8 cellular contexts compared by ENCODE assay signal in the genomic region with DNA sequence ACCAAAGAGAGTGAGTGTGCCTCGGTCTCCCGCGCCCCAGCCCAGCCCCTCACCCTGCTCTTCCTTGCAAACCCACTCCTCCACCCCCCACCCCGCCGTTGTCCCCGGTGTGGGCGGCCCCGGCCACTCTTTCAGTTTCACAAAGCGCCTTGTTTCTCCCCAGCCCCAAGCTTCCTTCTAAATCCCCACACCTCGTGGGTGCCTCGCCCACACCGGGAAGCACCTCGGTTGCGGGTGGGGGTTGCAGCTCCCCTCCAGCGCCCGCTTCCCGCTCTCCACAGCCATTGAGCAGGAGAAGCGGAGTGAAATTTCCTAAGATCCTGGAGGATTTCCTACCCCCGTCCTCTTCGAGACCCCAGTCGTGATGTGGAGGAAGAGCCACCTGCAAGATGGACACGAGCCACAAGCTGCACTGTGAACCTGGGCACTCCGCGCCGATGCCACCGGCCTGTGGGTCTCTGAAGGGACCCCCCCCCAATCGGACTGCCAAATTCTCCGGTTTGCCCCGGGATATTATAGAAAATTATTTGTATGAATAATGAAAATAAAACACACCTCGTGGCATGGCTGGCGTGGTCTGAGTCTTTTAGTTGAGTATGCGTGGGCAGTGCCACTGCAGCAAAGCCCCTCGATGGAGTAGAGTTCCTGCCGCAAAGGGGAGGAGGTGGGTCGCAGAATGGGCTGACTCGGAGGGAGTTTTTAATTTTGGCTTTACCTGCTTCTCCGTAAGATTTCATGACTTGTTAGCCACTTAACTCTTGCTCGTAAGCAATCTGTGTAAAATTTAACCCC. TPM values are rescaled to one million over a fixed set of nuclear protein-coding genes. Genes with fewer than 3 reads are reported as not detected.
DNase-seq lines count a peak whose midpoint lies in the region; ATAC-seq, FAIRE-seq and TF ChIP-seq lines count a peak whose summit lies in the region.

No MANE protein-coding gene starts in this region.

- H3K4me1 Mint-ChIP-seq in glutamatergic neuron (ENCODE audit: low read depth, unreplicated experiment), result peaks cover 5% of the 10 kb centered on the region

- H3K4me3 Mint-ChIP-seq in glutamatergic neuron (ENCODE audit: unreplicated experiment), result peak overlapping the region; percentile 95

- H3K27me3 Mint-ChIP-seq in glutamatergic neuron (ENCODE audit: unreplicated experiment), result peaks cover 26% of the 10 kb centered on the region

- H3K23ac ChIP-seq in trophoblast cell (ENCODE audit: low read length), result no peak overlapping the region

- H3K36me3 Mint-ChIP-seq in glutamatergic neuron (ENCODE audit: unreplicated experiment), result peaks cover 19% of the 10 kb centered on the region

- peak overlapping the region; percentile 99 for H4K91ac ChIP-seq in trophoblast cell (ENCODE audit: low read depth, low read length)

- H3K27ac ChIP-seq in trophoblast cell (ENCODE audit: low read depth, low read length), result peak overlapping the region; percentile 83

- peak overlapping the region; percentile 100 for H3K4ac ChIP-seq in trophoblast cell (ENCODE audit: low read depth, low read length)

- H3K18ac ChIP-seq in trophoblast cell (ENCODE audit: low read length), result peak overlapping the region; percentile 100

- H3K9me3 Mint-ChIP-seq in glutamatergic neuron (ENCODE audit: unreplicated experiment), result peaks cover 23% of the 10 kb centered on the region

- no peaks in the 10 kb centered on the region for H3K27me3 ChIP-seq in trophoblast cell (ENCODE audit: insufficient read depth, low read length)

- H3K36me3 ChIP-seq in trophoblast cell (ENCODE audit: control insufficient read depth in 1 of 2, insufficient read depth in 2 of 2, low read length in 2 of 2), result peaks cover 8 to 13% of the 10 kb centered on the region in 2 experiments

- H3K27ac Mint-ChIP-seq in glutamatergic neuron (ENCODE audit: unreplicated experiment), result peak overlapping the region; percentile 98

- peak overlapping the region; percentile 100 for H2AK5ac ChIP-seq in trophoblast cell (ENCODE audit: low read length)

- TF ChIP-seq CTCF in LNCaP clone FGC (IDR thresholded peaks at IDR 0.05; ENCODE audit: control insufficient read depth, extremely low read depth, insufficient read depth) (no peak), glutamatergic neuron (IDR thresholded peaks at IDR 0.05; ENCODE audit: partially characterized antibody, unreplicated experiment) (no peak)

- peaks cover 10% of the 10 kb centered on the region for H3K9me3 ChIP-seq in trophoblast cell (ENCODE audit: insufficient read depth, low read depth, low read length)

- peaks cover 0 to 4% of the 10 kb centered on the region in 2 experiments for H3K4me1 ChIP-seq in trophoblast cell (ENCODE audit: control insufficient read depth in 1 of 2, insufficient read depth in 2 of 2, low read length in 2 of 2)

- peak overlapping the region; percentile 97 for H4K12ac ChIP-seq in trophoblast cell (ENCODE audit: low read depth, low read length)

- H3K4me3 ChIP-seq in LNCaP clone FGC (ENCODE audit: low read depth, low read length) (peak overlapping the region; percentile 78), trophoblast cell (ENCODE audit: low read depth, low read length) (peak overlapping the region; percentile 94)

- DNase-seq in ELF-1 (ENCODE audit: low read depth, low spot score), result peak; percentile 18
- no peak for DNase-seq in LNCaP clone FGC (ENCODE audit: low read depth)
- peak; percentile 41 for DNase-seq in activated gamma-delta T cell (lab: John Stamatoyannopoulos, UW)
- DNase-seq in glutamatergic neuron, result peak; percentile 36
- DNase-seq in trophoblast cell, result no peak
- no peak for DNase-seq in GM12891 (ENCODE audit: insufficient read length, low spot score)
- no peak for DNase-seq in SW 1271 (lab: John Stamatoyannopoulos, UW)

- FAIRE-seq in GM12891 (lab: Jason Lieb, UNC), result no peak

- H3K4me2 ChIP-seq in trophoblast cell (ENCODE audit: low read length), result peak overlapping the region; percentile 88

- H2BK5ac ChIP-seq in trophoblast cell (ENCODE audit: low read depth, low read length, poor library complexity), result peak overlapping the region; percentile 98

- no peak for TF ChIP-seq POLR2A in GM12891 (IDR thresholded peaks at IDR 0.05; ENCODE audit: low read depth, low read length)

- peak overlapping the region; percentile 100 for H3K14ac ChIP-seq in trophoblast cell (ENCODE audit: low read length)

- H3K79me2 ChIP-seq in trophoblast cell (ENCODE audit: control insufficient read depth, insufficient read depth, low read length, poor library complexity), result peaks cover 17% of the 10 kb centered on the region

- H3K79me1 ChIP-seq in trophoblast cell (ENCODE audit: low read length), result peaks cover 23% of the 10 kb centered on the region

- peak overlapping the region; percentile 90 for H2AFZ ChIP-seq in trophoblast cell (ENCODE audit: insufficient read depth, low read length, poor library complexity)

- WGBS in trophoblast cell (ENCODE audit: extremely low coverage, insufficient coverage, insufficient read length), result no CpG with 5 or more reads among the region's 38 CpGs

- H4K8ac ChIP-seq in trophoblast cell (ENCODE audit: low read depth, low read length), result peak overlapping the region; percentile 98

- peak; percentile 38 for ATAC-seq in GM21723 (IDR thresholded peaks at IDR 0.05; ENCODE audit: unreplicated experiment)

- H2BK12ac ChIP-seq in trophoblast cell (ENCODE audit: low read length), result no peak overlapping the region

- peak overlapping the region; percentile 95 for H3K9ac ChIP-seq in trophoblast cell (ENCODE audit: low read length)

- peak overlapping the region; percentile 97 for H2BK120ac ChIP-seq in trophoblast cell (ENCODE audit: insufficient read depth, low read length, poor library complexity)

TF ChIP-seq in GM12891, 5 proteins besides CTCF, POLR2A, EP300 and RAD21:
- TF ChIP-seq POU2F2 (IDR thresholded peaks at IDR 0.05; ENCODE audit: low read depth, low read length) (no peak), TAF1 (IDR thresholded peaks at IDR 0.05; ENCODE audit: low read depth, low read length) (no peak), POLR2AphosphoS5 (IDR thresholded peaks at IDR 0.05; ENCODE audit: low read depth, low read length) (no peak), PAX5 (IDR thresholded peaks at IDR 0.05; ENCODE audit: insufficient read depth, low read length, severe bottlenecking) (no peak), SPI1 (IDR thresholded peaks at IDR 0.05; ENCODE audit: low read depth, low read length) (no peak)

RNA-seq across cellular contexts. Expression of a gene that starts 0.8 kb away (rescaled TPM):
- 3,273 TPM for total RNA-seq in glutamatergic neuron (ENCODE audit: unreplicated experiment)
- 2,539 and 2,657 TPM in 2 replicates for polyA plus RNA-seq in trophoblast cell (2013)
- polyA plus RNA-seq in GM12891 (2012; ENCODE audit: low read depth, missing spikeins), result 2,002 TPM

RNA-seq across cellular contexts. Expression of a gene that starts 25.4 kb away (rescaled TPM):
- total RNA-seq in glutamatergic neuron (ENCODE audit: unreplicated experiment), result not detected
- polyA plus RNA-seq in trophoblast cell (2013), result 10.7 and 12.4 TPM in 2 replicates
- 0.09 TPM for polyA plus RNA-seq in GM12891 (2012; ENCODE audit: low read depth, missing spikeins)

Comparison
In these comparisons a context has a peak if more than half of its experiments do, and no peak if none do; other contexts are left out.
1. DNase-seq: peak in ELF-1 (single experiment), activated gamma-delta T cell (single experiment) and glutamatergic neuron (single experiment); none in LNCaP clone FGC (single experiment), trophoblast cell (0 of 2), GM12891 (single experiment) and SW 1271 (0 of 2).